In genomic region chr11:10539339-10539738, GRCh38 we compare ENCODE assay signal across 13 cellular contexts. TPM values are rescaled to one million over a fixed set of nuclear protein-coding genes. Genes with fewer than 3 reads are reported as not detected.
DNase-seq lines count a peak whose midpoint lies in the region; ATAC-seq lines count a peak whose summit lies in the region.
"Had no signal": no experiment of that assay in that cellular context is flagged by ENCODE, and none has a peak within 500 bp of the region (broad histone marks: within the 10 kb centered on the region; RNA-seq: fewer than 3 reads in every experiment).

No MANE protein-coding gene starts in this region.

- H3K27me3 ChIP-seq in subcutaneous abdominal adipose tissue (ENCODE audit: control insufficient read depth in 5 of 5, insufficient read depth in 4 of 5, low read length in 5 of 5) = no peaks in the 10 kb centered on the region
- H3K27me3 ChIP-seq: BE2C, tibial nerve had no signal

- no peak overlapping the region for H3K4me3 ChIP-seq in subcutaneous abdominal adipose tissue (ENCODE audit: low read depth in 1 of 5, low read length in 5 of 5)

- peak overlapping the region; percentile 77 for H3K27ac ChIP-seq in subcutaneous abdominal adipose tissue (ENCODE audit: low read depth, low read length)

- H3K9me3 ChIP-seq in subcutaneous abdominal adipose tissue (ENCODE audit: control insufficient read depth in 5 of 5, low read length in 5 of 5) = no peaks in the 10 kb centered on the region
- H3K9me3 ChIP-seq: BE2C, tibial nerve had no signal

- POLR2A ChIA-PET in activated CD4-positive, alpha-beta memory T cell treated with anti-CD3 and anti-CD28 coated beads for 36 hours (lab: Charles Lee) = interaction anchor here (1.2 kb wide), 1 partner anchor 9 kb away, joined by 3 read pairs; no protein-coding TSS in a partner anchor

- no peak for ATAC-seq in GM18517 (IDR thresholded peaks at IDR 0.05; ENCODE audit: unreplicated experiment)

- H3K4me3 Mint-ChIP-seq in activated naive CD4-positive, alpha-beta T cell treated with anti-CD3 and anti-CD28 coated beads, Interleukin-2, amount 10 ng/mL, durations not matched to agents 7 days and 5 days = peak overlapping the region; percentile 87
- H3K4me3 Mint-ChIP-seq in activated CD4-positive, alpha-beta memory T cell treated with anti-CD3 and anti-CD28 coated beads for 36 hours = peak overlapping the region; percentile 90
- peak overlapping the region; percentile 86 to 89 (median 88) for H3K4me3 Mint-ChIP-seq in immature natural killer cell

- H3K9ac ChIP-seq in subcutaneous abdominal adipose tissue (ENCODE audit: low read length in 5 of 5) = peak overlapping the region in 2 of 5 donors; percentile 2 to 20
- H3K9ac ChIP-seq: parathyroid adenoma had no signal

- H3K36me3 ChIP-seq in subcutaneous abdominal adipose tissue (ENCODE audit: control insufficient read depth in 5 of 5, insufficient read depth in 5 of 5, low read length in 5 of 5) = no peaks in the 10 kb centered on the region
- H3K36me3 ChIP-seq: BE2C, tibial nerve had no signal

- H3K27me3 Mint-ChIP-seq in activated naive CD4-positive, alpha-beta T cell treated with anti-CD3 and anti-CD28 coated beads, Interleukin-2, amount 10 ng/mL, durations not matched to agents 7 days and 5 days = peaks cover 16% of the 10 kb centered on the region
- no peaks in the 10 kb centered on the region for H3K27me3 Mint-ChIP-seq in activated CD4-positive, alpha-beta memory T cell treated with anti-CD3 and anti-CD28 coated beads for 36 hours
- H3K27me3 Mint-ChIP-seq in immature natural killer cell (ENCODE audit: low read depth in 3 of 3) = peaks cover under 1 to 8% (median 7%) of the 10 kb centered on the region in 3 donors

- H3K4me1 Mint-ChIP-seq in activated naive CD4-positive, alpha-beta T cell treated with anti-CD3 and anti-CD28 coated beads, Interleukin-2, amount 10 ng/mL, durations not matched to agents 7 days and 5 days = peaks cover 18% of the 10 kb centered on the region
- H3K4me1 Mint-ChIP-seq in activated CD4-positive, alpha-beta memory T cell treated with anti-CD3 and anti-CD28 coated beads for 36 hours (ENCODE audit: low read depth) = peaks cover 12% of the 10 kb centered on the region
- H3K4me1 Mint-ChIP-seq in immature natural killer cell = peaks cover 11 to 19% of the 10 kb centered on the region in 2 donors

- no peaks in the 10 kb centered on the region for H3K36me3 Mint-ChIP-seq in activated naive CD4-positive, alpha-beta T cell treated with anti-CD3 and anti-CD28 coated beads, Interleukin-2, amount 10 ng/mL, durations not matched to agents 7 days and 5 days
- H3K36me3 Mint-ChIP-seq in activated CD4-positive, alpha-beta memory T cell treated with anti-CD3 and anti-CD28 coated beads for 36 hours = no peaks in the 10 kb centered on the region
- no peaks in the 10 kb centered on the region for H3K36me3 Mint-ChIP-seq in immature natural killer cell

- intact Hi-C loops in activated CD4-positive, alpha-beta memory T cell treated with anti-CD3 and anti-CD28 coated beads for 36 hours (cut with micrococcal nuclease) = no loop called here

- CTCF ChIA-PET in activated naive CD4-positive, alpha-beta T cell treated with anti-CD3 and anti-CD28 coated beads, Interleukin-2, amount 10 ng/mL, durations not matched to agents 7 days and 5 days (lab: Charles Lee) = interaction anchor here (2.8 to 2.9 kb wide), 2 partner anchors 86 to 125 kb away, joined by 14 to 21 read pairs; partner anchors contain the start of gene AMPD3
- CTCF ChIA-PET in activated CD4-positive, alpha-beta memory T cell treated with anti-CD3 and anti-CD28 coated beads for 36 hours (lab: Charles Lee) = interaction anchor here (1.8 to 2.8 kb wide), 6 partner anchors 12 to 196 kb away, joined by 4 to 74 read pairs (median 18); partner anchors contain the start of gene AMPD3

- H3K9me3 Mint-ChIP-seq in activated naive CD4-positive, alpha-beta T cell treated with anti-CD3 and anti-CD28 coated beads, Interleukin-2, amount 10 ng/mL, durations not matched to agents 7 days and 5 days = peaks cover 5% of the 10 kb centered on the region
- no peaks in the 10 kb centered on the region for H3K9me3 Mint-ChIP-seq in activated CD4-positive, alpha-beta memory T cell treated with anti-CD3 and anti-CD28 coated beads for 36 hours
- no peaks in the 10 kb centered on the region for H3K9me3 Mint-ChIP-seq in immature natural killer cell

- H3K4me1 ChIP-seq in subcutaneous abdominal adipose tissue (ENCODE audit: control insufficient read depth in 5 of 5, insufficient read depth in 5 of 5, low read length in 5 of 5) = peaks cover 0 to 32% (median 20%) of the 10 kb centered on the region in 5 donors
- H3K4me1 ChIP-seq: BE2C, parathyroid adenoma had no signal

- in situ Hi-C loops in KBM-7 (cut with MboI; ENCODE audit: low pct_unique_long_range_greater_than_20kb, low sequenced_read_pairs) = no loop called here

- no peak for DNase-seq in activated naive CD4-positive, alpha-beta T cell treated with anti-CD3 and anti-CD28 coated beads, Interleukin-2, amount 10 ng/mL, durations not matched to agents 7 days and 5 days
- no peak for DNase-seq in activated naive CD4-positive, alpha-beta T cell treated with anti-CD3 and anti-CD28 coated beads, Interleukin-2, amount 50 U/mL, for 16 hours
- no peak for DNase-seq in activated CD4-positive, alpha-beta memory T cell treated with anti-CD3 and anti-CD28 coated beads for 36 hours
- DNase-seq in immature natural killer cell (no peak), NCI-H2196 (lab: John Stamatoyannopoulos, UW; ENCODE audit: unreplicated experiment) (no peak), KBM-7 (no peak)
- DNase-seq: BE2C, kidney had no signal

- H3K27ac Mint-ChIP-seq in activated naive CD4-positive, alpha-beta T cell treated with anti-CD3 and anti-CD28 coated beads, Interleukin-2, amount 10 ng/mL, durations not matched to agents 7 days and 5 days = no peak overlapping the region
- H3K27ac Mint-ChIP-seq in activated CD4-positive, alpha-beta memory T cell treated with anti-CD3 and anti-CD28 coated beads for 36 hours = no peak overlapping the region
- peak overlapping the region in 2 of 6 donors; percentile 87 to 88 for H3K27ac Mint-ChIP-seq in immature natural killer cell

RNA-seq across cellular contexts. Expression of gene RNF141, which starts 1.6 kb away (rescaled TPM):
- total RNA-seq in activated CD4-positive, alpha-beta memory T cell treated with anti-CD3 and anti-CD28 coated beads for 36 hours = 10 to 100 TPM; 17.9 to 18.7 TPM
- polyA plus RNA-seq in immature natural killer cell = 10 to 100 TPM; 12.0 to 16.8 (median 13.0) TPM

RNA-seq across cellular contexts. Expression of gene LYVE1, which starts 29.1 kb away (rescaled TPM):
- not detected for total RNA-seq in activated CD4-positive, alpha-beta memory T cell treated with anti-CD3 and anti-CD28 coated beads for 36 hours
- polyA plus RNA-seq in immature natural killer cell = not detected
- total RNA-seq: fibroblast of villous mesenchyme had no signal
